12 cellular contexts compared by ENCODE assay signal in the genomic region with DNA sequence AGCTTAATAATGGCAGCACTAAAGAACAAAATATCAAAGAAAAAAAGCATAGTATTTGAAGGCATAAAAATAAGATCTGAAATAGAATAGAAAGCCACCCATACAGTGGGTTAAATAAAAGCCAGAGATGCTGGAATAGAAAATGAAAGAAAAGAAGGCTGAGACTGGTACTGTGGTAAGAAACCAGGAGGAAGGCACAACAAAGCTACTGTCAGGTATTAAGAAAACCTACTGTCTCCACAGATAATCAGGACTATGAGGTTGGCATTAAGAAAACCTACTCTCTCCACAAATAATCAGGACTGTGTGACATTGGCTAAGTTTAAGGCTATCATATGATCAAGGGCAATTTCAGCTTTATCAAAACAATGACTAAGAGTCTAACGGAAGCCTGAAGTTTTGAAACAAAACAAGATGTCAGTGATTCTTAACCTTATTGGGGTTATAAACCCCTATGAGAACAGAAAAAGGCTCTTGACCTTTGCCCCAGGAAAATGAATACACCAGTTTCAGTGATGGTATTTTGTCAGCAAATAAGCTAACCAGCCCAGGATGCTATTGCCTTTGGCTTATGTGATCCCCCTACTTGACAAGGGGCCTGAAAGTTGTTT. TPM values are rescaled to one million over a fixed set of nuclear protein-coding genes. Genes with fewer than 3 reads are reported as not detected.
A peak's percentile ranks its signal among the peaks of the same experiment; 100 is the strongest.
DNase-seq lines count a peak whose midpoint lies in the region; ATAC-seq and TF ChIP-seq lines count a peak whose summit lies in the region.
"Had no signal": no experiment of that assay in that cellular context is flagged by ENCODE, and none has a peak within 500 bp of the region (broad histone marks: within the 10 kb centered on the region; RNA-seq: fewer than 3 reads in every experiment).

No MANE protein-coding gene starts in this region.

- WGBS in smooth muscle cell (ENCODE audit: low lambda C conversion rate) = 94% methylated on average over 1 of the region's 1 CpG

- DNase-seq in DMS53 (lab: John Stamatoyannopoulos, UW) = peak; percentile 18
- no peak for DNase-seq in DMS53 treated with DMSO at 0.1 percent for 48 hours (lab: John Stamatoyannopoulos, UW; ENCODE audit: unreplicated experiment)
- DNase-seq in osteoblast (ENCODE audit: insufficient read length, low spot score, missing footprints) = no peak
- no peak for DNase-seq in smooth muscle cell (lab: John Stamatoyannopoulos, UW; ENCODE audit: unreplicated experiment)
- DNase-seq in globus pallidus (ENCODE audit: low spot score) = no peak
- DNase-seq in T1000 (lab: John Stamatoyannopoulos, UW) = no peak
- DNase-seq: H9, right cardiac atrium had no signal

- H3K4me1 ChIP-seq in OCI-LY3 (ENCODE audit: low read length) = peaks cover 71% of the 10 kb centered on the region
- H3K4me1 ChIP-seq in osteoblast (ENCODE audit: insufficient read depth, low read length) = peaks cover 14% of the 10 kb centered on the region
- no peaks in the 10 kb centered on the region for H3K4me1 ChIP-seq in smooth muscle cell (ENCODE audit: low read depth)
- H3K4me1 ChIP-seq: gastroesophageal sphincter had no signal

- peaks cover 23% of the 10 kb centered on the region for H3K36me3 ChIP-seq in OCI-LY3 (replicated peaks; ENCODE audit: low read depth, low read length)
- H3K36me3 ChIP-seq in osteoblast (ENCODE audit: insufficient read depth, low read length) = no peaks in the 10 kb centered on the region
- H3K36me3 ChIP-seq in smooth muscle cell (ENCODE audit: low read depth) = no peaks in the 10 kb centered on the region
- H3K36me3 ChIP-seq: gastroesophageal sphincter had no signal

- TF ChIP-seq CTCF in OCI-LY3 (IDR thresholded peaks at IDR 0.05; ENCODE audit: low read depth, low read length) (no peak), osteoblast (IDR thresholded peaks at IDR 0.05; ENCODE audit: extremely low read depth, low read depth, low read length) (no peak), smooth muscle cell (IDR thresholded peaks at IDR 0.05; ENCODE audit: borderline replicate concordance, insufficient read depth, poor library complexity, severe bottlenecking) (no peak)

- H3K4me3 ChIP-seq in OCI-LY3 (ENCODE audit: low read length) (peak overlapping the region; percentile 58), osteoblast (ENCODE audit: insufficient read depth, low read length) (no peak overlapping the region), smooth muscle cell (no peak overlapping the region)
- H3K4me3 ChIP-seq: gastroesophageal sphincter had no signal

- peak; percentile 26 for ATAC-seq in HG02642 (IDR thresholded peaks at IDR 0.05; ENCODE audit: poor library complexity, unreplicated experiment)
- ATAC-seq: gastroesophageal sphincter, right cardiac atrium had no signal

- H3K4me2 ChIP-seq in OCI-LY3 (ENCODE audit: low read length) = peak overlapping the region; percentile 68
- peak overlapping the region; percentile 2 for H3K4me2 ChIP-seq in osteoblast (ENCODE audit: insufficient read depth, low read length)
- no peak overlapping the region for H3K4me2 ChIP-seq in smooth muscle cell

- peak overlapping the region; percentile 18; the same call in 1 of the 2 replicates for H3K9ac ChIP-seq in OCI-LY3 (ENCODE audit: low read length)
- H3K9ac ChIP-seq in smooth muscle cell (ENCODE audit: low read depth) = no peak overlapping the region

- H4K20me1 ChIP-seq in OCI-LY3 (ENCODE audit: insufficient read depth, low read length) (peaks cover 90% of the 10 kb centered on the region), osteoblast (ENCODE audit: insufficient read depth, low read length) (no peaks in the 10 kb centered on the region), smooth muscle cell (ENCODE audit: low read depth) (no peaks in the 10 kb centered on the region)

- no peaks in the 10 kb centered on the region for H3K27me3 ChIP-seq in OCI-LY3 (ENCODE audit: low read depth, low read length)
- H3K27me3 ChIP-seq in osteoblast (ENCODE audit: insufficient read depth, low read length) = no peaks in the 10 kb centered on the region
- H3K27me3 ChIP-seq in smooth muscle cell (ENCODE audit: low read depth) = peaks cover 2% of the 10 kb centered on the region
- H3K27me3 ChIP-seq: gastroesophageal sphincter had no signal

- peak overlapping the region; percentile 73 for H3K27ac ChIP-seq in OCI-LY3 (ENCODE audit: low read length)
- H3K27ac ChIP-seq in osteoblast (ENCODE audit: low read depth, low read length) = no peak overlapping the region
- H3K27ac ChIP-seq in smooth muscle cell (ENCODE audit: low read depth) = no peak overlapping the region
- H3K27ac ChIP-seq: 22Rv1, gastroesophageal sphincter had no signal

- H3F3A ChIP-seq in smooth muscle cell (ENCODE audit: low read depth) = no peaks in the 10 kb centered on the region

- H2AFZ ChIP-seq in OCI-LY3 (ENCODE audit: low read depth, low read length) = no peak overlapping the region
- H2AFZ ChIP-seq in osteoblast (ENCODE audit: low read length) = no peak overlapping the region
- no peak overlapping the region for H2AFZ ChIP-seq in smooth muscle cell (ENCODE audit: low read depth)

- H3K79me2 ChIP-seq in OCI-LY3 (ENCODE audit: low read length) (peaks cover 93% of the 10 kb centered on the region), osteoblast (ENCODE audit: insufficient read depth, low read length) (no peaks in the 10 kb centered on the region), smooth muscle cell (ENCODE audit: low read depth) (no peaks in the 10 kb centered on the region)

- no peaks in the 10 kb centered on the region for H3K9me3 ChIP-seq in OCI-LY3 (ENCODE audit: insufficient read depth, low read length)
- no peaks in the 10 kb centered on the region for H3K9me3 ChIP-seq in osteoblast (ENCODE audit: low read depth, low read length)
- no peaks in the 10 kb centered on the region for H3K9me3 ChIP-seq in smooth muscle cell (replicated peaks; ENCODE audit: low read depth)
- H3K9me3 ChIP-seq: gastroesophageal sphincter had no signal

RNA-seq across cellular contexts. Expression of a gene that starts 24.4 kb away (rescaled TPM):
- total RNA-seq in osteoblast (0.88 and 1.8 TPM in 2 replicates), smooth muscle cell (not detected in 2 replicates)
- 0.25 TPM in 1 of 2 replicates, not detected in the other for polyA plus RNA-seq in smooth muscle cell
